ENCODE assay signal across 12 cellular contexts in genomic region chr22:29079218-29079901, GRCh38. TPM values are rescaled to one million over a fixed set of nuclear protein-coding genes. Genes with fewer than 3 reads are reported as not detected.
DNase-seq lines count a peak whose midpoint lies in the region; FAIRE-seq and TF ChIP-seq lines count a peak whose summit lies in the region.
"Had no signal": no experiment of that assay in that cellular context is flagged by ENCODE, and none has a peak within 500 bp of the region (broad histone marks: within the 10 kb centered on the region; RNA-seq: fewer than 3 reads in every experiment).

No MANE protein-coding gene starts in this region.

- H3K79me2 ChIP-seq in mammary epithelial cell (ENCODE audit: insufficient read depth, low read length): no peaks in the 10 kb centered on the region

- H3K27me3 Mint-ChIP-seq in MCF 10A (ENCODE audit: insufficient read depth, unreplicated experiment): no peaks in the 10 kb centered on the region

- H4K20me1 ChIP-seq in mammary epithelial cell (ENCODE audit: insufficient read depth, low read length): no peaks in the 10 kb centered on the region

- H3K27ac Mint-ChIP-seq in MCF 10A (ENCODE audit: low read depth, unreplicated experiment): no peak overlapping the region

- H3K27ac ChIP-seq in mammary epithelial cell (ENCODE audit: insufficient read depth, low read depth, low read length) (no peak overlapping the region), thyroid gland (peak overlapping the region in 2 of 3 donors; percentile 43 to 62)

- in situ Hi-C loops in mammary epithelial cell (cut with MboI; ENCODE audit: low sequenced_read_pairs in 2 of 2): no loop called here

- CTCF ChIA-PET in MCF 10A (lab: Yijun Ruan, JAX) (interaction anchor here (0.9 to 3.2 kb wide), 2 partner anchors 47 to 166 kb away, joined by 3 to 8 read pairs; no protein-coding TSS in a partner anchor), mammary epithelial cell (lab: Charles Lee; ENCODE audit: low non-redundant PET) (no interaction called here)

- H3K9ac ChIP-seq in mammary epithelial cell (ENCODE audit: insufficient read depth, low read length): no peak overlapping the region

- H3K4me1 ChIP-seq in mammary epithelial cell (ENCODE audit: insufficient read depth, low read length) (peaks cover 5% of the 10 kb centered on the region), thyroid gland (peaks cover 61 to 62% of the 10 kb centered on the region in 2 donors)

- H3K36me3 ChIP-seq in mammary epithelial cell (ENCODE audit: insufficient read depth, low read length): no peaks in the 10 kb centered on the region
- no peaks in the 10 kb centered on the region for H3K36me3 ChIP-seq in thyroid gland
- H3K36me3 ChIP-seq in H7 (replicated peaks; ENCODE audit: control insufficient read depth, insufficient read depth, low read length): no peaks in the 10 kb centered on the region

- no peaks in the 10 kb centered on the region for H3K36me3 Mint-ChIP-seq in MCF 10A (ENCODE audit: insufficient read depth, unreplicated experiment)

- BruUV-seq in MCF 10A (replicated peaks; lab: Mats Ljungman, UMichigan): no TSS peak
- BruUV-seq in mammary epithelial cell (replicated peaks; lab: Mats Ljungman, UMichigan): no TSS peak

- no peak for TF ChIP-seq POLR2A in thyroid gland (IDR thresholded peaks at IDR 0.05)

- H2AFZ ChIP-seq in mammary epithelial cell (ENCODE audit: low read depth, low read length): no peak overlapping the region

- dilution Hi-C loops in mammary epithelial cell (cut with HindIII; ENCODE audit: low sequenced_read_pairs): no loop called here

- no peak overlapping the region for H3K4me2 ChIP-seq in mammary epithelial cell (ENCODE audit: insufficient read depth, low read depth, low read length)

- H3K9me3 ChIP-seq in mammary epithelial cell (replicated peaks; ENCODE audit: insufficient read depth, low read length): no peaks in the 10 kb centered on the region
- H3K9me3 ChIP-seq in thyroid gland: no peaks in the 10 kb centered on the region

- DNase-seq in MCF 10A (ENCODE audit: unreplicated experiment) (peak; percentile 27), mammary epithelial cell (no peak), NCI-H510A treated with DMSO at 0.1 percent for 48 hours (lab: John Stamatoyannopoulos, UW) (peak; percentile 89), thyroid gland (no peak), SIG-M5 treated with dmso at 0.1 percent for 504 hours (lab: John Stamatoyannopoulos, UW; ENCODE audit: unreplicated experiment) (no peak), H7 (no peak), activated gamma-delta T cell (lab: John Stamatoyannopoulos, UW) (no peak)
- DNase-seq: aorta, KBM-7 had no signal

- TF ChIP-seq CTCF in MCF 10A (IDR thresholded peaks at IDR 0.05; ENCODE audit: unreplicated experiment) (no peak), mammary epithelial cell (conservative IDR thresholded peaks at IDR 0.05 in 1 of 2, IDR thresholded peaks at IDR 0.05 in 1 of 2; ENCODE audit: extremely low read depth in 1 of 2, insufficient read depth in 1 of 2, low read depth in 1 of 2, low read length in 2 of 2) (no peak), thyroid gland (IDR thresholded peaks at IDR 0.05) (no peak)

- H3K27me3 ChIP-seq in mammary epithelial cell (ENCODE audit: insufficient read depth, low read length): no peaks in the 10 kb centered on the region
- no peaks in the 10 kb centered on the region for H3K27me3 ChIP-seq in thyroid gland
- H3K27me3 ChIP-seq in H7 (ENCODE audit: control insufficient read depth, insufficient read depth, low read length): peaks cover 3% of the 10 kb centered on the region; the same call in 1 of the 2 replicates

- no peak overlapping the region for H3K4me3 ChIP-seq in mammary epithelial cell (replicated peaks in 1 of 3; ENCODE audit: insufficient read depth in 1 of 3, low read depth in 2 of 3, low read length in 3 of 3)
- no peak overlapping the region for H3K4me3 ChIP-seq in thyroid gland (replicated peaks in 1 of 3)
- H3K4me3 ChIP-seq in H7 (ENCODE audit: insufficient read depth, low read depth, low read length): no peak overlapping the region

- no peak overlapping the region for H3K4me3 Mint-ChIP-seq in MCF 10A (ENCODE audit: unreplicated experiment)

- 87% methylated on average over 8 of the region's 8 CpGs for WGBS in mammary epithelial cell (ENCODE audit: low coverage, missing lambda C conversion rate)
- WGBS in thyroid gland, 2 donors: 64 to 73% methylated on average over 8 of the region's 8 CpGs

- intact Hi-C loops in MCF 10A (cut with micrococcal nuclease): loop anchor here (10.0 kb wide), 1 partner anchor 75 kb away; no protein-coding TSS in a partner anchor
- intact Hi-C loops in mammary epithelial cell (cut with micrococcal nuclease): no loop called here
- intact Hi-C loops in thyroid gland (cut with DNase I): loop anchor here (10.0 kb wide), 1 partner anchor 75 kb away; no protein-coding TSS in a partner anchor

- POLR2A ChIA-PET in MCF 10A (lab: Yijun Ruan, JAX): interaction anchor here (0.7 kb wide), 1 partner anchor 264 kb away, joined by 3 read pairs; no protein-coding TSS in a partner anchor

- H3K4me1 Mint-ChIP-seq in MCF 10A (ENCODE audit: insufficient read depth, unreplicated experiment): peaks cover 6% of the 10 kb centered on the region

- FAIRE-seq in endometrium (lab: Jason Lieb, UNC): peak; percentile 33
- FAIRE-seq: H1 had no signal

- no peaks in the 10 kb centered on the region for H3K9me3 Mint-ChIP-seq in MCF 10A (ENCODE audit: unreplicated experiment)

RNA-seq across cellular contexts. Expression of gene KREMEN1, which starts 6.5 kb away (rescaled TPM):
- 3.6 and 4.2 TPM in 2 replicates for total RNA-seq in MCF 10A (2022)
- 10 to 100 TPM; 11.7 to 18.7 TPM for total RNA-seq in mammary epithelial cell
- 10.5 TPM for polyA plus RNA-seq in mammary epithelial cell
- 25.8 TPM for polyA minus RNA-seq in mammary epithelial cell
- 10 to 100 TPM; 18.1 to 27.1 (median 25.6) TPM for total RNA-seq in thyroid gland
- 1.8 and 2.4 TPM in 2 replicates for total RNA-seq in H7 (2014; rRNA removed; shearing (Covaris generic))

RNA-seq across cellular contexts. Expression of gene C22orf31, which starts 17.7 kb away (rescaled TPM):
- total RNA-seq in MCF 10A (2022) (not detected in 2 replicates), mammary epithelial cell (not detected), thyroid gland (not detected)
- polyA plus RNA-seq in mammary epithelial cell: not detected
- polyA minus RNA-seq in mammary epithelial cell: not detected
- total RNA-seq in H7 (2014; rRNA removed; shearing (Covaris generic)): not detected in 2 replicates
- total RNA-seq: aorta, fibroblast of villous mesenchyme, H1 had no signal
- polyA plus RNA-seq: aorta, H1 had no signal

Comparison
In these comparisons a context has a peak if more than half of its experiments do, and no peak if none do; other contexts are left out.
1. DNase-seq: peak in MCF 10A (single experiment) and NCI-H510A treated with DMSO at 0.1 percent for 48 hours (single experiment); none in mammary epithelial cell (single experiment), thyroid gland (0 of 2), SIG-M5 treated with dmso at 0.1 percent for 504 hours (single experiment), H7 (single experiment) and activated gamma-delta T cell (single experiment).